ENCODE assay signal across 11 cellular contexts in the genomic region with DNA sequence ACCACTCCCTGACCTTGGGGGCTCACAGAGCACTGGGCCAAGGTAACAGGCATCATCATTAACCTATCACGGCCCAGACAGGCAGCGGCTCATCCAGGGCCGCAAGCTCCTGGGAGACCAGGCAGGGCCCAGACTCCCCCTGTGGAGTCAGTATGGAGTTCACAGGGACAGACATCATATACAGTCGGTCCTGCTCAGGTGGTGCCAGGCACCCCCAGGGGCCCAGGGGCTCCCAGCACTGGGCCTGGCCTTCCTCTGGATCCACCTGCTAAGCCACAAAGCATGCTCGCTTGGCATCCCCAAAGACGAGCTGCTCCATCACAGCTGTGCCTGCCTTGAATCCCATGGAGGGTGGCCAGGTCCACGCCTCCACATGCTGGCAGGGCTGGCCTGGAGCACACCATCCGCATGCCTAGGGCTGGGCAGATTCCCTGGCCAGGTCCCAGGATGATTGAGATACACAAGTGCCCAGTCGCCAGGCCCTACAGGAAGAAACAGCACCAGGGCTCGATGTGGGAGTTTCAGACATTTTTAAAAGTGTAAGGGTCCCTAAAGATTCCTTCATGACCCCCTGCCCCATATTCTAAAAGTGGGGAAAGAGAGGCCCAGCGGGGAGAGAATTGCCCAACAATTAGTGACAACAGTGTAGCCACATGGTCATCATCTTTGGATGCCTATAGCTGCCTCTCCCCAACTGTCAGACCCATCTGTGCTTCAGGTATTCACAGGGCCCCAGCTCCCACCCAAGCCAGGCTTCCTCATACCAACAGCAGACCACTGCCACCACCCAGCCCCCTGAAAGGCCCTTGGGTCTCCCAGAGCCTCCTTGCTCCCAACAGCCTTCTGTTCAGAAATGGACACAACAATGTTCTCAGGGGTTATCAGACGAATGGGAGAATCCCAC. TPM values are rescaled to one million over a fixed set of nuclear protein-coding genes. Genes with fewer than 3 reads are reported as not detected.
A peak's percentile ranks its signal among the peaks of the same experiment; 100 is the strongest.
DNase-seq lines count a peak whose midpoint lies in the region; ATAC-seq and TF ChIP-seq lines count a peak whose summit lies in the region.
"Had no signal": no experiment of that assay in that cellular context is flagged by ENCODE, and none has a peak within 500 bp of the region (broad histone marks: within the 10 kb centered on the region; RNA-seq: fewer than 3 reads in every experiment).

No MANE protein-coding gene starts in this region.

- H3K9me3 ChIP-seq in thoracic aorta (no peaks in the 10 kb centered on the region), colonic mucosa (no peaks in the 10 kb centered on the region)

- H3K9me3 Mint-ChIP-seq in activated CD8-positive, alpha-beta memory T cell treated with anti-CD3 and anti-CD28 coated beads, Interleukin-2, amount 10 ng/mL, durations not matched to agents 7 days and 5 days (ENCODE audit: low read depth): no peaks in the 10 kb centered on the region

- H3K27ac Mint-ChIP-seq in activated CD8-positive, alpha-beta memory T cell treated with anti-CD3 and anti-CD28 coated beads, Interleukin-2, amount 10 ng/mL, durations not matched to agents 7 days and 5 days: no peak overlapping the region
- H3K27ac Mint-ChIP-seq: progenitor cell of endocrine pancreas had no signal

- no peak overlapping the region for H3K9ac ChIP-seq in colonic mucosa (ENCODE audit: low read depth in 2 of 2, low read length in 2 of 2)

- CTCF ChIA-PET in activated CD8-positive, alpha-beta memory T cell treated with anti-CD3 and anti-CD28 coated beads, Interleukin-2, amount 10 ng/mL, durations not matched to agents 7 days and 5 days (lab: Charles Lee): no interaction called here

- H3K27me3 Mint-ChIP-seq in activated CD8-positive, alpha-beta memory T cell treated with anti-CD3 and anti-CD28 coated beads, Interleukin-2, amount 10 ng/mL, durations not matched to agents 7 days and 5 days: no peaks in the 10 kb centered on the region
- H3K27me3 Mint-ChIP-seq: progenitor cell of endocrine pancreas had no signal

- no peak for TF ChIP-seq CTCF in LNCaP clone FGC (IDR thresholded peaks at IDR 0.05; ENCODE audit: control insufficient read depth, extremely low read depth, insufficient read depth)
- no peak for TF ChIP-seq CTCF in thoracic aorta (IDR thresholded peaks at IDR 0.05)
- TF ChIP-seq CTCF in colonic mucosa (IDR thresholded peaks at IDR 0.05): no peak

- H3K4me1 Mint-ChIP-seq in activated CD8-positive, alpha-beta memory T cell treated with anti-CD3 and anti-CD28 coated beads, Interleukin-2, amount 10 ng/mL, durations not matched to agents 7 days and 5 days: peaks cover 35% of the 10 kb centered on the region

- DNase-seq in LNCaP clone FGC (ENCODE audit: low read depth) (peak; percentile 91), epithelial cell of prostate (ENCODE audit: low read depth, low spot score) (no peak), mucosa of gallbladder (ENCODE audit: low spot score) (peak; percentile 73), thoracic aorta (ENCODE audit: low spot score) (peak; percentile 33), colonic mucosa (no peak)
- DNase-seq in activated CD8-positive, alpha-beta memory T cell treated with anti-CD3 and anti-CD28 coated beads, Interleukin-2, amount 10 ng/mL, durations not matched to agents 7 days and 5 days: no peak
- DNase-seq: activated CD4-positive, alpha-beta T cell treated with anti-CD3 and anti-CD28 coated beads, Interleukin-2, amount 50 U/mL, for 48 hours; NCI-H1105; stimulated activated CD8-positive, alpha-beta memory T cell treated with anti-CD3 and anti-CD28 coated beads, Interleukin-4, amount 100 ng/mL, for 48 hours had no signal

- H3K27me3 ChIP-seq in thoracic aorta (replicated peaks; ENCODE audit: insufficient read depth): no peaks in the 10 kb centered on the region
- no peaks in the 10 kb centered on the region for H3K27me3 ChIP-seq in colonic mucosa

- peaks cover 9% of the 10 kb centered on the region for H3K36me3 Mint-ChIP-seq in activated CD8-positive, alpha-beta memory T cell treated with anti-CD3 and anti-CD28 coated beads, Interleukin-2, amount 10 ng/mL, durations not matched to agents 7 days and 5 days

- no peak overlapping the region for H3K4me3 ChIP-seq in LNCaP clone FGC (ENCODE audit: low read depth, low read length)
- no peak overlapping the region for H3K4me3 ChIP-seq in thoracic aorta
- H3K4me3 ChIP-seq in colonic mucosa: no peak overlapping the region

- intact Hi-C loops in colonic mucosa (cut with DNase I): no loop called here

- peaks cover 28 to 41% of the 10 kb centered on the region in 2 donors for H3K4me1 ChIP-seq in thoracic aorta (ENCODE audit: control insufficient read depth in 1 of 2, low read depth in 2 of 2)
- H3K4me1 ChIP-seq in colonic mucosa: peaks cover 9% of the 10 kb centered on the region

- H3K4me3 Mint-ChIP-seq in activated CD8-positive, alpha-beta memory T cell treated with anti-CD3 and anti-CD28 coated beads, Interleukin-2, amount 10 ng/mL, durations not matched to agents 7 days and 5 days: no peak overlapping the region

- no peak for ATAC-seq in thoracic aorta (ENCODE audit: insufficient number of reproducible peaks, low FRiP score, low read depth)
- no peak for ATAC-seq in GM19023 (IDR thresholded peaks at IDR 0.05; ENCODE audit: unreplicated experiment)
- no peak for ATAC-seq in activated CD8-positive, alpha-beta memory T cell treated with anti-CD3 and anti-CD28 coated beads, Interleukin-2, amount 10 ng/mL, durations not matched to agents 7 days and 5 days

- H3K36me3 ChIP-seq in thoracic aorta: no peaks in the 10 kb centered on the region
- no peaks in the 10 kb centered on the region for H3K36me3 ChIP-seq in colonic mucosa

- H3K27ac ChIP-seq in epithelial cell of prostate (peak overlapping the region; percentile 10), thoracic aorta (peak overlapping the region in 1 of 2 donors; percentile 1), colonic mucosa (no peak overlapping the region)

RNA-seq across cellular contexts. Expression of a gene that starts 4.4 kb away (rescaled TPM):
- total RNA-seq in mucosa of gallbladder: 26.9 TPM
- total RNA-seq in thoracic aorta: 10 to 100 TPM; 52.1 to 57.7 TPM
- 10 to 100 TPM; 26.4 to 27.2 TPM for total RNA-seq in activated CD8-positive, alpha-beta memory T cell treated with anti-CD3 and anti-CD28 coated beads, Interleukin-2, amount 10 ng/mL, durations not matched to agents 7 days and 5 days
- total RNA-seq in colonic mucosa: 1 to 10 TPM; 6.2 to 9.8 TPM

Comparison
In these comparisons a context has a peak if more than half of its experiments do, and no peak if none do; other contexts are left out.
1. DNase-seq: peak in LNCaP clone FGC (single experiment), mucosa of gallbladder (single experiment) and thoracic aorta (single experiment); none in epithelial cell of prostate (single experiment), activated CD8-positive, alpha-beta memory T cell treated with anti-CD3 and anti-CD28 coated beads, Interleukin-2, amount 10 ng/mL, durations not matched to agents 7 days and 5 days (single experiment) and colonic mucosa (single experiment).